Comparison of ENCODE assay signal across 36 cellular contexts in genomic region chr6:128863983-128864382, GRCh38.
"Had no signal": no experiment of that assay in that cellular context is flagged by ENCODE, and none has a peak within 500 bp of the region (broad histone marks: within the 10 kb centered on the region; RNA-seq: fewer than 3 reads in every experiment).

No MANE protein-coding gene starts in this region.

- H3K27ac Mint-ChIP-seq: activated B cell treated with CpG ODN at 0.5 μM for 24 hours; activated CD4-positive, alpha-beta memory T cell treated with anti-CD3 and anti-CD28 coated beads for 36 hours; activated CD4-positive, alpha-beta T cell treated with anti-CD3 and anti-CD28 coated beads, Interleukin-2, amount 10 ng/mL, durations not matched to agents 24 days and 14 days; activated CD8-positive, alpha-beta T cell treated with anti-CD3 and anti-CD28 coated beads for 36 hours; activated naive CD4-positive, alpha-beta T cell treated with anti-CD3 and anti-CD28 coated beads for 36 hours; activated naive CD4-positive, alpha-beta T cell treated with anti-CD3 and anti-CD28 coated beads, Interleukin-2, amount 50 U/mL, for 72 hours; activated naive CD8-positive, alpha-beta T cell treated with anti-CD3 and anti-CD28 coated beads for 36 hours; activated T-cell treated with anti-CD3 and anti-CD28 coated beads, Interleukin-2, amount 50 U/mL, for 72 hours; activated T-helper 1 cell treated with anti-CD3 and anti-CD28 coated beads, Interleukin-12 subunit alpha, Interleukin-12 subunit beta, Interleukin-2, Interleukin-4 antibody, amounts not matched to agents 30 ng/mL and 10 ng/mL and 1 ng/mL, durations not matched to agents 14 hours and 24 hours and 36 hours; activated T-helper 17 cell treated with anti-CD3 and anti-CD28 coated beads, Interleukin-2, amount 50 U/mL, for 72 hours; T-helper 1 cell treated with Interleukin-12 subunit alpha and Interleukin-12 subunit beta and Interleukin-4 antibody, amounts not matched to agents 30 μg/mL and 1 μg/mL, for 36 hours; T-helper 2 cell treated with Interferon-gamma antibody and Interleukin-4, amounts not matched to agents 5 μg/mL and 100 μg/mL, for 36 hours had no signal

- DNase-seq: activated B cell treated with CpG ODN at 0.5 μM for 24 hours; activated CD4-positive, alpha-beta memory T cell treated with anti-CD3 and anti-CD28 coated beads for 36 hours; activated CD4-positive, alpha-beta T cell treated with anti-CD3 and anti-CD28 coated beads for 4 hours; activated CD4-positive, alpha-beta T cell treated with anti-CD3 and anti-CD28 coated beads, Interleukin-2, amount 10 ng/mL, durations not matched to agents 24 days and 14 days; activated CD4-positive, alpha-beta T cell treated with anti-CD3 and anti-CD28 coated beads, Interleukin-2, amount 50 U/mL, for 1 hour; activated CD4-positive, alpha-beta T cell treated with anti-CD3 and anti-CD28 coated beads, Interleukin-2, amount 50 U/mL, for 4 hours; activated CD4-positive, CD25-positive, alpha-beta regulatory T cell treated with anti-CD3 and anti-CD28 coated beads, Interleukin-2, amount 50 U/mL, for 72 hours; activated CD8-positive, alpha-beta memory T cell treated with anti-CD3 and anti-CD28 coated beads, Interleukin-2, amount 50 U/mL, for 4 hours; activated CD8-positive, alpha-beta T cell treated with anti-CD3 and anti-CD28 coated beads for 36 hours; activated effector memory CD4-positive, alpha-beta T cell treated with anti-CD3 and anti-CD28 coated beads, Interleukin-2, amount 50 U/mL, for 16 hours; activated gamma-delta T cell treated with Interleukin-2 at 50 U/mL for 16 hours; activated naive CD4-positive, alpha-beta T cell; activated naive CD4-positive, alpha-beta T cell treated with anti-CD3 and anti-CD28 coated beads for 36 hours; activated naive CD4-positive, alpha-beta T cell treated with anti-CD3 and anti-CD28 coated beads, Interleukin-2, amount 50 U/mL, for 16 hours; activated naive CD8-positive, alpha-beta T cell treated with anti-CD3 and anti-CD28 coated beads for 36 hours; activated T-cell treated with anti-CD3 and anti-CD28 coated beads for 4 hours; activated T-cell treated with anti-CD3 and anti-CD28 coated beads, Interleukin-2, amount 50 U/mL, for 1 hour; activated T-cell treated with anti-CD3 and anti-CD28 coated beads, Interleukin-2, amount 50 U/mL, for 4 hours; activated T-cell treated with anti-CD3 and anti-CD28 coated beads, Interleukin-2, amount 50 U/mL, for 72 hours; adrenal gland; amniotic stem cell; aorta; body of pancreas; brain microvascular endothelial cell; central memory CD4-positive, alpha-beta T cell; T-helper 2 cell; T-helper 9 cell had no signal

- H3K36me3 Mint-ChIP-seq: activated CD4-positive, alpha-beta memory T cell treated with anti-CD3 and anti-CD28 coated beads for 36 hours; activated naive CD8-positive, alpha-beta T cell treated with anti-CD3 and anti-CD28 coated beads for 36 hours had no signal

- H3K27ac ChIP-seq: adrenal gland, body of pancreas, brain microvascular endothelial cell, breast epithelium, VCaP had no signal

- H3K4me1 Mint-ChIP-seq: activated B cell treated with CpG ODN at 0.5 μM for 24 hours; activated CD4-positive, alpha-beta T cell treated with anti-CD3 and anti-CD28 coated beads, Interleukin-2, amount 10 ng/mL, durations not matched to agents 24 days and 14 days; activated naive CD8-positive, alpha-beta T cell treated with anti-CD3 and anti-CD28 coated beads for 36 hours; activated T-helper 17 cell treated with anti-CD3 and anti-CD28 coated beads, Interleukin-2, amount 50 U/mL, for 72 hours had no signal

- FAIRE-seq: astrocyte, TTC549 had no signal

- H3K4me3 Mint-ChIP-seq: activated B cell treated with CpG ODN at 0.5 μM for 24 hours; activated CD4-positive, alpha-beta memory T cell treated with anti-CD3 and anti-CD28 coated beads for 36 hours; activated CD4-positive, alpha-beta T cell treated with anti-CD3 and anti-CD28 coated beads, Interleukin-2, amount 10 ng/mL, durations not matched to agents 24 days and 14 days; activated CD8-positive, alpha-beta T cell treated with anti-CD3 and anti-CD28 coated beads for 36 hours; activated naive CD4-positive, alpha-beta T cell treated with anti-CD3 and anti-CD28 coated beads for 36 hours; activated naive CD8-positive, alpha-beta T cell treated with anti-CD3 and anti-CD28 coated beads for 36 hours; activated T-cell treated with anti-CD3 and anti-CD28 coated beads, Interleukin-2, amount 50 U/mL, for 4 hours; activated T-cell treated with anti-CD3 and anti-CD28 coated beads, Interleukin-2, amount 50 U/mL, for 72 hours; activated T-helper 1 cell treated with anti-CD3 and anti-CD28 coated beads, Interleukin-12 subunit alpha, Interleukin-12 subunit beta, Interleukin-2, Interleukin-4 antibody, amounts not matched to agents 30 ng/mL and 10 ng/mL and 1 ng/mL, durations not matched to agents 14 hours and 24 hours and 36 hours; activated T-helper 17 cell treated with anti-CD3 and anti-CD28 coated beads, Interleukin-2, amount 50 U/mL, for 72 hours; T-helper 1 cell treated with Interleukin-12 subunit alpha and Interleukin-12 subunit beta and Interleukin-4 antibody, amounts not matched to agents 30 μg/mL and 1 μg/mL, for 36 hours; T-helper 2 cell treated with Interferon-gamma antibody and Interleukin-4, amounts not matched to agents 5 μg/mL and 100 μg/mL, for 36 hours had no signal

- H3K9me3 ChIP-seq: adrenal gland, body of pancreas had no signal

- ATAC-seq: activated CD8-positive, alpha-beta T cell treated with anti-CD3 and anti-CD28 coated beads for 36 hours; activated naive CD4-positive, alpha-beta T cell treated with anti-CD3 and anti-CD28 coated beads, Interleukin-2, amount 50 U/mL, for 72 hours; activated T-cell treated with anti-CD3 and anti-CD28 coated beads, Interleukin-2, amount 50 U/mL, for 4 hours; activated T-cell treated with anti-CD3 and anti-CD28 coated beads, Interleukin-2, amount 50 U/mL, for 72 hours; activated T-helper 17 cell treated with anti-CD3 and anti-CD28 coated beads, Interleukin-2, amount 50 U/mL, for 72 hours; body of pancreas had no signal

- H3K4me3 ChIP-seq: adrenal gland, body of pancreas, breast epithelium had no signal

- H3K27me3 ChIP-seq: adrenal gland, body of pancreas, brain microvascular endothelial cell, breast epithelium had no signal

- H3K36me3 ChIP-seq: adrenal gland, brain microvascular endothelial cell, breast epithelium had no signal

- H3K4me1 ChIP-seq: adrenal gland, body of pancreas, breast epithelium had no signal

- H3K27me3 Mint-ChIP-seq: activated B cell treated with CpG ODN at 0.5 μM for 24 hours; activated CD4-positive, alpha-beta memory T cell treated with anti-CD3 and anti-CD28 coated beads for 36 hours; activated CD4-positive, alpha-beta T cell treated with anti-CD3 and anti-CD28 coated beads, Interleukin-2, amount 10 ng/mL, durations not matched to agents 24 days and 14 days had no signal

- H3K9me3 Mint-ChIP-seq: activated CD4-positive, alpha-beta T cell treated with anti-CD3 and anti-CD28 coated beads, Interleukin-2, amount 10 ng/mL, durations not matched to agents 24 days and 14 days; T-helper 1 cell treated with Interleukin-12 subunit alpha and Interleukin-12 subunit beta and Interleukin-4 antibody, amounts not matched to agents 30 μg/mL and 1 μg/mL, for 36 hours had no signal
